ENCODE assay signal across 22 cellular contexts in the genomic region with DNA sequence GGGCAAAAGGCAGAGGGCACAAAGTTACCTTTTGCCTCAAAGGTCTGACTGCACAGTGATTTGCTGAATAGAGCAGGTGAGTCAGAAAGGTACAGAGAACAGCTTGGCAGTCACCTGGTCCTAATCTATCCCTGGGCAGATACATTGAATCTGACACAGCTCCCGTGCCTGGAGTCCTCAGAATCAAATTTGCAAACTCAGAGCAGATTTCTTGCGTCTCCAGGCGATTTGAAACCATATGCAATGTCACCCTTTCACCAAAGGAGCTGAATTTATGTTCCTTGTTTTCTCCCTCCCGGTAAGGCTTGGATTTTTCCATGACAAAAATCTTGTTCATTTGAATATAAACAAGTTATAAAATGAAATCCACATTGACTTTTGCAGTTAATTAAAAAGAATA.
"Had no signal": no experiment of that assay in that cellular context is flagged by ENCODE, and none has a peak within 500 bp of the region (broad histone marks: within the 10 kb centered on the region; RNA-seq: fewer than 3 reads in every experiment).

No MANE protein-coding gene starts in this region.

- DNase-seq: lower lobe of right lung; mammary epithelial cell; mesenchymal stem cell; naive thymus-derived CD8-positive, alpha-beta T cell; occipital lobe; stimulated activated CD4-positive, alpha-beta T cell treated with anti-CD3 and anti-CD28 coated beads, Interleukin-12 subunit alpha, Interleukin-12 subunit beta, amount 100 ng/mL, for 4 hours; stimulated activated CD4-positive, alpha-beta T cell treated with anti-CD3 and anti-CD28 coated beads, Interleukin-15, amount 100 ng/mL, for 24 hours; stimulated activated CD4-positive, alpha-beta T cell treated with anti-CD3 and anti-CD28 coated beads, Interleukin-2, amount 100 ng/mL, for 24 hours; stimulated activated CD4-positive, alpha-beta T cell treated with anti-CD3 and anti-CD28 coated beads, Interleukin-4, amount 100 ng/mL, for 1 hour; stimulated activated naive B cell treated with anti-CD40 and anti-IgM and Interleukin-4, amounts not matched to agents 10 μg/mL and 1 μg/mL and 100 μg/mL, for 72 hours; stimulated activated naive CD8-positive, alpha-beta T cell treated with anti-CD3 and anti-CD28 coated beads, Interleukin-15, Interleukin-2, amounts not matched to agents 100 U/mL and 50 U/mL, for 24 hours; stomach; testis; thyroid gland; transverse colon; upper lobe of right lung had no signal

- ATAC-seq: lower lobe of right lung; naive thymus-derived CD8-positive, alpha-beta T cell; sciatic nerve; stimulated activated naive B cell treated with anti-CD40 and anti-IgM and Interleukin-4, amounts not matched to agents 10 μg/mL and 1 μg/mL and 100 μg/mL, for 72 hours; stimulated activated naive CD8-positive, alpha-beta T cell treated with anti-CD3 and anti-CD28 coated beads, Interleukin-15, Interleukin-2, amounts not matched to agents 100 U/mL and 50 U/mL, for 24 hours; upper lobe of right lung had no signal

- H3K4me2 ChIP-seq: hepatocyte had no signal

- H3K79me2 ChIP-seq: hepatocyte had no signal

- H2AFZ ChIP-seq: hepatocyte had no signal

- H3K9me3 ChIP-seq: lower lobe of right lung, neutrophil, right atrium auricular region, stomach, testis, thyroid gland, transverse colon, upper lobe of right lung had no signal

- H3K27ac ChIP-seq: hepatocyte, lower lobe of right lung, neutrophil, right atrium auricular region, skin epidermis, stomach, testis, thyroid gland, transverse colon, upper lobe of right lung had no signal

- FAIRE-seq: urothelium cell line had no signal

- H3K36me3 ChIP-seq: lower lobe of right lung, neutrophil, right atrium auricular region, stomach, thyroid gland, transverse colon, upper lobe of right lung had no signal

- H3K27me3 ChIP-seq: hepatocyte, neutrophil, right atrium auricular region, stomach, testis, thyroid gland, transverse colon, upper lobe of right lung had no signal

- H3K4me1 ChIP-seq: lower lobe of right lung, transverse colon, upper lobe of right lung had no signal

- H3K4me3 ChIP-seq: hepatocyte, lower lobe of right lung, right atrium auricular region, skin epidermis, stomach, testis, thyroid gland, transverse colon, upper lobe of right lung had no signal
